Comparison of ENCODE assay signal across 13 cellular contexts in genomic region chr11:65851811-65852507, GRCh38. TPM values are rescaled to one million over a fixed set of nuclear protein-coding genes. Genes with fewer than 3 reads are reported as not detected.
DNase-seq lines count a peak whose midpoint lies in the region; ATAC-seq, FAIRE-seq and TF ChIP-seq lines count a peak whose summit lies in the region.
"Had no signal": no experiment of that assay in that cellular context is flagged by ENCODE, and none has a peak within 500 bp of the region (broad histone marks: within the 10 kb centered on the region; RNA-seq: fewer than 3 reads in every experiment).

No MANE protein-coding gene starts in this region.

- no peaks in the 10 kb centered on the region for H3K27me3 ChIP-seq in Caco-2 (replicated peaks; ENCODE audit: control insufficient read depth, insufficient read depth, low read length)
- H3K27me3 ChIP-seq in mesenchymal stem cell (ENCODE audit: control insufficient read depth in 1 of 2, insufficient read depth in 1 of 2, low read length in 2 of 2), result no peaks in the 10 kb centered on the region
- no peaks in the 10 kb centered on the region for H3K27me3 ChIP-seq in pancreas

- H2AK5ac ChIP-seq in mesenchymal stem cell (ENCODE audit: low read length, severe bottlenecking), result no peak overlapping the region

- 94% methylated on average over 10 of the region's 10 CpGs for WGBS in mesenchymal stem cell
- 93 to 95% methylated on average over 10 of the region's 10 CpGs for WGBS in pancreas, 2 donors

- ATAC-seq in activated B cell treated with CpG ODN at 0.5 μM for 24 hours (ENCODE audit: low read depth), result no peak
- ATAC-seq in HG02642 (IDR thresholded peaks at IDR 0.05; ENCODE audit: poor library complexity, unreplicated experiment), result no peak
- no peak for ATAC-seq in HG02571 (IDR thresholded peaks at IDR 0.05; ENCODE audit: unreplicated experiment)
- no peak for ATAC-seq in pancreas

- H3K27me3 Mint-ChIP-seq in Caco-2 (ENCODE audit: insufficient read depth, unreplicated experiment) (no peaks in the 10 kb centered on the region), activated B cell treated with CpG ODN at 0.5 μM for 24 hours (no peaks in the 10 kb centered on the region)

- H3K27ac Mint-ChIP-seq in Caco-2 (ENCODE audit: unreplicated experiment) (peak overlapping the region; percentile 65), activated B cell treated with CpG ODN at 0.5 μM for 24 hours (peak overlapping the region; percentile 59)

- no peak overlapping the region for H3K9ac ChIP-seq in mesenchymal stem cell (ENCODE audit: low read length)

- no peaks in the 10 kb centered on the region for H3K9me3 Mint-ChIP-seq in Caco-2 (ENCODE audit: unreplicated experiment)
- H3K9me3 Mint-ChIP-seq in activated B cell treated with CpG ODN at 0.5 μM for 24 hours, result no peaks in the 10 kb centered on the region

- no peak overlapping the region for H2BK5ac ChIP-seq in mesenchymal stem cell (ENCODE audit: low read depth, low read length, poor library complexity, severe bottlenecking)

- H3K18ac ChIP-seq in mesenchymal stem cell (ENCODE audit: low read depth in 1 of 2, low read length in 2 of 2), result no peak overlapping the region

- CTCF ChIA-PET in Caco-2 (lab: Charles Lee) (interaction anchor here (0.6 to 2.9 kb wide), 5 partner anchors 8 to 166 kb away, joined by 3 to 8 read pairs (median 6); partner anchors contain the start of genes CCDC85B and MUS81), activated B cell treated with CpG ODN at 0.5 μM for 24 hours (lab: Charles Lee) (interaction anchor here (1.2 to 1.4 kb wide), 4 partner anchors 8 to 140 kb away, joined by 3 to 6 read pairs (median 4); partner anchors contain the start of genes KAT5 and MUS81)

- peak overlapping the region in 1 of 2 experiments; percentile 11 for H2BK12ac ChIP-seq in mesenchymal stem cell (ENCODE audit: low read length in 2 of 2)

- no peak overlapping the region for H2BK120ac ChIP-seq in mesenchymal stem cell (ENCODE audit: low read depth, low read length)

- intact Hi-C loops in Caco-2 (cut with micrococcal nuclease; ENCODE audit: unreplicated experiment) (no loop called here), activated B cell treated with CpG ODN at 0.5 μM for 24 hours (cut with micrococcal nuclease) (no loop called here), pancreas (cut with DNase I) (no loop called here)

- H3K4me2 ChIP-seq in mesenchymal stem cell (ENCODE audit: low read length, poor library complexity, severe bottlenecking), result no peak overlapping the region

- POLR2A ChIA-PET in Caco-2 (lab: Charles Lee), result interaction anchor here (0.6 to 1.4 kb wide), 3 partner anchors 36 to 117 kb away, joined by 3 to 7 read pairs (median 3); partner anchors contain the start of gene FIBP
- POLR2A ChIA-PET in activated B cell treated with CpG ODN at 0.5 μM for 24 hours (lab: Charles Lee), result interaction anchor here (0.5 to 4.2 kb wide), 12 partner anchors 8 to 350 kb away, joined by 3 to 26 read pairs (median 4); partner anchors contain the start of genes CCDC85B, CFL1, MUS81 and RELA

- H3K4me1 Mint-ChIP-seq in Caco-2 (ENCODE audit: low read depth, unreplicated experiment), result peaks cover 39% of the 10 kb centered on the region
- H3K4me1 Mint-ChIP-seq in activated B cell treated with CpG ODN at 0.5 μM for 24 hours, result peaks cover 38% of the 10 kb centered on the region

- H4K8ac ChIP-seq in mesenchymal stem cell (ENCODE audit: low read length), result peak overlapping the region; percentile 39

- 0 out of 2 replicates have a peak, but pooled peaks cover 3% of the 10 kb centered on the region for H3K9me3 ChIP-seq in Caco-2
- peaks cover 5% of the 10 kb centered on the region for H3K9me3 ChIP-seq in mesenchymal stem cell (ENCODE audit: control insufficient read depth, low read length)
- H3K9me3 ChIP-seq in pancreas, result no peaks in the 10 kb centered on the region

- no peak overlapping the region for H4K91ac ChIP-seq in mesenchymal stem cell (ENCODE audit: low read length)

- no peak overlapping the region for H3K14ac ChIP-seq in mesenchymal stem cell (ENCODE audit: low read length in 2 of 2)

- DNase-seq in Caco-2, result peak in 1 of 2 experiments; percentile 39
- no peak for DNase-seq in activated B cell treated with CpG ODN at 0.5 μM for 24 hours
- DNase-seq in mesenchymal stem cell, result no peak
- no peak for DNase-seq in GM20000 (ENCODE audit: low spot score)
- no peak for DNase-seq in pancreas
- DNase-seq: activated CD4-positive, alpha-beta T cell treated with anti-CD3 and anti-CD28 coated beads for 1 hour; effector CD4-positive, alpha-beta T cell; NCI-H1048; NCI-H524 treated with DMSO at 0.1 percent for 48 hours; occipital lobe had no signal

- no peak overlapping the region for H3K27ac ChIP-seq in mesenchymal stem cell (ENCODE audit: low read length, poor library complexity, severe bottlenecking)
- H3K27ac ChIP-seq in pancreas, result no peak overlapping the region

- TF ChIP-seq CTCF in Caco-2 (IDR thresholded peaks at IDR 0.05; ENCODE audit: insufficient read depth in 1 of 2, low read depth in 1 of 2, low read length in 1 of 2, severe bottlenecking in 1 of 2, unreplicated experiment in 1 of 2), result no peak
- TF ChIP-seq CTCF in activated B cell treated with CpG ODN at 0.5 μM for 24 hours (IDR thresholded peaks at IDR 0.05), result no peak
- no peak for TF ChIP-seq CTCF in GM20000 (IDR thresholded peaks at IDR 0.05; ENCODE audit: extremely low read depth, missing control alignments)
- TF ChIP-seq CTCF in pancreas (IDR thresholded peaks at IDR 0.05), result no peak

- BruUV-seq in Caco-2 (replicated peaks; lab: Mats Ljungman, UMichigan), result no TSS peak

- no peak overlapping the region for H3K4me3 Mint-ChIP-seq in Caco-2 (ENCODE audit: unreplicated experiment)
- no peak overlapping the region for H3K4me3 Mint-ChIP-seq in activated B cell treated with CpG ODN at 0.5 μM for 24 hours

- H3K23ac ChIP-seq in mesenchymal stem cell (ENCODE audit: low read length in 2 of 2), result no peak overlapping the region

- H3K4me1 ChIP-seq in Caco-2, result peaks cover 25% of the 10 kb centered on the region
- peaks cover 29% of the 10 kb centered on the region for H3K4me1 ChIP-seq in mesenchymal stem cell (ENCODE audit: control insufficient read depth, insufficient read depth, low read depth, low read length)
- peaks cover 3 to 11% (median 4%) of the 10 kb centered on the region in 3 donors for H3K4me1 ChIP-seq in pancreas

- H3K4ac ChIP-seq in mesenchymal stem cell (ENCODE audit: low read depth in 1 of 2, low read length in 2 of 2), result no peak overlapping the region

- H2BK15ac ChIP-seq in mesenchymal stem cell (ENCODE audit: low read depth, poor library complexity, severe bottlenecking), result no peak overlapping the region

- H3K36me3 ChIP-seq in Caco-2 (ENCODE audit: control insufficient read depth, insufficient read depth, low read length) (peaks cover 12% of the 10 kb centered on the region; the same call in 1 of the 2 replicates), mesenchymal stem cell (ENCODE audit: control insufficient read depth in 1 of 2, insufficient read depth in 2 of 2, low read depth in 1 of 2, low read length in 2 of 2) (peaks cover 57 to 63% of the 10 kb centered on the region in 2 experiments), pancreas (peaks cover 4 to 15% (median 8%) of the 10 kb centered on the region in 3 donors)

- H3K4me3 ChIP-seq in Caco-2 (ENCODE audit: low read depth, low read length), result no peak overlapping the region
- no peak overlapping the region for H3K4me3 ChIP-seq in mesenchymal stem cell (ENCODE audit: insufficient read depth in 1 of 2, low read depth in 1 of 2, low read length in 2 of 2)
- no peak overlapping the region for H3K4me3 ChIP-seq in pancreas

- no peak overlapping the region for H2AFZ ChIP-seq in mesenchymal stem cell (ENCODE audit: low read depth, low read length)

- H3K79me1 ChIP-seq in mesenchymal stem cell (replicated peaks; ENCODE audit: low read length, poor library complexity, severe bottlenecking), result peaks cover 5% of the 10 kb centered on the region

- TF ChIP-seq POLR2A in GM19193 (IDR thresholded peaks at IDR 0.05; ENCODE audit: extremely low read depth, insufficient read depth, insufficient read length), result peak; percentile 48

- FAIRE-seq in pancreas (lab: Jason Lieb, UNC), result no peak

- H3K36me3 Mint-ChIP-seq in Caco-2 (ENCODE audit: insufficient read depth, unreplicated experiment), result peaks cover 74% of the 10 kb centered on the region
- H3K36me3 Mint-ChIP-seq in activated B cell treated with CpG ODN at 0.5 μM for 24 hours (ENCODE audit: low read depth), result peaks cover 59% of the 10 kb centered on the region

RNA-seq across cellular contexts. Expression of gene CFL1, which starts 6.0 kb away (rescaled TPM):
- 960 and 1,056 TPM in 2 replicates for total RNA-seq in Caco-2 (2022)
- total RNA-seq in activated B cell treated with CpG ODN at 0.5 μM for 24 hours, result 1,079 and 1,089 TPM in 2 replicates
- 1,234 TPM for polyA plus RNA-seq in mesenchymal stem cell (2013, experiment 1 of 2)
- 1,236 TPM for polyA plus RNA-seq in mesenchymal stem cell (2013, experiment 2 of 2)
- 100 to 1,000 TPM in 4 of 6 donors, 10 to 100 TPM in 2; 87.8 to 311 (median 148) TPM for total RNA-seq in pancreas
- 100 to 1,000 TPM; 164 to 231 TPM for polyA plus RNA-seq in pancreas

RNA-seq across cellular contexts. Expression of gene MUS81, which starts 8.3 kb away (rescaled TPM):
- 74.1 and 74.6 TPM in 2 replicates for total RNA-seq in Caco-2 (2022)
- total RNA-seq in activated B cell treated with CpG ODN at 0.5 μM for 24 hours, result 73.8 and 83.1 TPM in 2 replicates
- 36.8 TPM for polyA plus RNA-seq in mesenchymal stem cell (2013, experiment 1 of 2)
- polyA plus RNA-seq in mesenchymal stem cell (2013, experiment 2 of 2), result 36.2 TPM
- 10 to 100 TPM; 12.7 to 29.5 (median 18.0) TPM for total RNA-seq in pancreas
- polyA plus RNA-seq in pancreas, result 10 to 100 TPM; 60.7 to 62.6 TPM

RNA-seq across cellular contexts. Expression of gene SNX32, which starts 18.2 kb away (rescaled TPM):
- not detected in 2 replicates for total RNA-seq in Caco-2 (2022)
- 0.37 and 1.0 TPM in 2 replicates for total RNA-seq in activated B cell treated with CpG ODN at 0.5 μM for 24 hours
- polyA plus RNA-seq in mesenchymal stem cell (2013, experiment 1 of 2), result 0.66 TPM
- polyA plus RNA-seq in mesenchymal stem cell (2013, experiment 2 of 2), result 0.48 TPM
- under 1 TPM in 4 of 6 donors, not detected in 2; 0.12 to 0.75 (median 0.43) TPM for total RNA-seq in pancreas
- polyA plus RNA-seq in pancreas, result under 1 TPM; 0.23 to 0.30 TPM

RNA-seq across cellular contexts. Expression of gene EFEMP2, which starts 20.6 kb away (rescaled TPM):
- total RNA-seq in Caco-2 (2022) (1.3 and 1.4 TPM in 2 replicates), activated B cell treated with CpG ODN at 0.5 μM for 24 hours (3.8 and 6.3 TPM in 2 replicates), pancreas (10 to 100 TPM; 11.3 to 40.6 (median 14.9) TPM)
- 306 TPM for polyA plus RNA-seq in mesenchymal stem cell (2013, experiment 1 of 2)
- polyA plus RNA-seq in mesenchymal stem cell (2013, experiment 2 of 2), result 314 TPM
- 10 to 100 TPM; 38.3 to 51.0 TPM for polyA plus RNA-seq in pancreas

RNA-seq across cellular contexts. Expression of gene CTSW, which starts 27.7 kb away (rescaled TPM):
- not detected in 2 replicates for total RNA-seq in Caco-2 (2022)
- 0.59 and 0.93 TPM in 2 replicates for total RNA-seq in activated B cell treated with CpG ODN at 0.5 μM for 24 hours
- polyA plus RNA-seq in mesenchymal stem cell (2013, experiment 1 of 2), result 0.11 TPM
- not detected for polyA plus RNA-seq in mesenchymal stem cell (2013, experiment 2 of 2)
- total RNA-seq in pancreas, result under 1 TPM in 5 of 6 donors, not detected in 1; 0.14 to 0.72 (median 0.46) TPM
- under 1 TPM; 0.31 to 0.65 TPM for polyA plus RNA-seq in pancreas
- total RNA-seq: occipital lobe had no signal
